10 cellular contexts compared by ENCODE assay signal in genomic region chr20:17662333-17663039, GRCh38. TPM values are rescaled to one million over a fixed set of nuclear protein-coding genes. Genes with fewer than 3 reads are reported as not detected.
DNase-seq lines count a peak whose midpoint lies in the region; ATAC-seq and TF ChIP-seq lines count a peak whose summit lies in the region.
"Had no signal": no experiment of that assay in that cellular context is flagged by ENCODE, and none has a peak within 500 bp of the region (broad histone marks: within the 10 kb centered on the region; RNA-seq: fewer than 3 reads in every experiment).

No MANE protein-coding gene starts in this region.

- H3K9me3 Mint-ChIP-seq in activated T-cell treated with anti-CD3 and anti-CD28 coated beads, Interleukin-2, amount 50 U/mL, for 24 hours, result no peaks in the 10 kb centered on the region

- peaks cover 17% of the 10 kb centered on the region for H3K36me3 Mint-ChIP-seq in activated T-cell treated with anti-CD3 and anti-CD28 coated beads, Interleukin-2, amount 50 U/mL, for 24 hours (ENCODE audit: low read depth)

- H3K9ac ChIP-seq in mucosa of rectum (ENCODE audit: low read depth in 1 of 2, low read length in 2 of 2), result no peak overlapping the region

- ATAC-seq in body of pancreas (peak; percentile 78), HG02981 (IDR thresholded peaks at IDR 0.05; ENCODE audit: unreplicated experiment) (no peak), HG03159 (IDR thresholded peaks at IDR 0.05; ENCODE audit: unreplicated experiment) (no peak)

- H3K4me1 Mint-ChIP-seq in activated T-cell treated with anti-CD3 and anti-CD28 coated beads, Interleukin-2, amount 50 U/mL, for 24 hours (ENCODE audit: low read depth), result peaks cover 46% of the 10 kb centered on the region

- TF ChIP-seq POLR2A in body of pancreas (IDR thresholded peaks at IDR 0.05), result no peak
- no peak for TF ChIP-seq POLR2A in uterus (IDR thresholded peaks at IDR 0.05)

- H3K27me3 ChIP-seq in body of pancreas (no peaks in the 10 kb centered on the region), mucosa of rectum (ENCODE audit: control insufficient read depth in 2 of 2, insufficient read depth in 2 of 2, low read length in 2 of 2) (no peaks in the 10 kb centered on the region), uterus (no peaks in the 10 kb centered on the region)

- H3K9me3 ChIP-seq in body of pancreas (no peaks in the 10 kb centered on the region), mucosa of rectum (ENCODE audit: control insufficient read depth in 2 of 2, low read length in 2 of 2) (no peaks in the 10 kb centered on the region), uterus (no peaks in the 10 kb centered on the region)

- intact Hi-C loops in body of pancreas (cut with DNase I), result no loop called here
- intact Hi-C loops in uterus (cut with DNase I; ENCODE audit: low total_unique reads), result no loop called here

- H3K4me1 ChIP-seq in body of pancreas, result peaks cover 94% of the 10 kb centered on the region
- H3K4me1 ChIP-seq in mucosa of rectum (ENCODE audit: control insufficient read depth in 2 of 2, insufficient read depth in 2 of 2, low read length in 2 of 2), result peaks cover 19 to 24% of the 10 kb centered on the region in 2 donors
- peaks cover 0 to 13% of the 10 kb centered on the region in 2 donors for H3K4me1 ChIP-seq in uterus

- H3K36me3 ChIP-seq in body of pancreas (replicated peaks in 1 of 2; ENCODE audit: insufficient read depth in 1 of 2, low read depth in 2 of 2) (peaks cover 6 to 16% of the 10 kb centered on the region in 2 donors), mucosa of rectum (ENCODE audit: control insufficient read depth in 2 of 2, insufficient read depth in 2 of 2, low read length in 2 of 2) (peaks cover 30 to 35% of the 10 kb centered on the region in 2 donors), uterus (no peaks in the 10 kb centered on the region)

- no peak for TF ChIP-seq CTCF in body of pancreas (IDR thresholded peaks at IDR 0.05)
- no peak for TF ChIP-seq CTCF in uterus (IDR thresholded peaks at IDR 0.05)

- 14 to 26% methylated on average over 8 to 10 of the region's 10 CpGs for WGBS in body of pancreas, 2 donors

- H3K27ac ChIP-seq in body of pancreas (peak overlapping the region; percentile 58 to 77 (median 66)), mucosa of rectum (ENCODE audit: low read depth in 2 of 2, low read length in 2 of 2) (peak overlapping the region; percentile 14 to 39), uterus (peak overlapping the region; percentile 44 to 50)
- H3K27ac ChIP-seq: C4-2B had no signal

- no peaks in the 10 kb centered on the region for H3K27me3 Mint-ChIP-seq in activated T-cell treated with anti-CD3 and anti-CD28 coated beads, Interleukin-2, amount 50 U/mL, for 24 hours

- no peak for DNase-seq in activated T-cell treated with anti-CD3 and anti-CD28 coated beads, Interleukin-2, amount 50 U/mL, for 24 hours
- DNase-seq in activated T-cell treated with anti-CD3 and anti-CD28 coated beads for 4 hours, result no peak
- DNase-seq in body of pancreas, result peak; percentile 65 to 84 (median 77)
- DNase-seq in uterus, result peak; percentile 50 to 52
- no peak for DNase-seq in NCI-H446 (lab: John Stamatoyannopoulos, UW)
- DNase-seq: islet precursor cell had no signal

- H3K27ac Mint-ChIP-seq in activated T-cell treated with anti-CD3 and anti-CD28 coated beads, Interleukin-2, amount 50 U/mL, for 24 hours, result peak overlapping the region; percentile 22

- H3K4me3 Mint-ChIP-seq in activated T-cell treated with anti-CD3 and anti-CD28 coated beads, Interleukin-2, amount 50 U/mL, for 24 hours, result no peak overlapping the region

- H3K4me3 ChIP-seq in body of pancreas (no peak overlapping the region), mucosa of rectum (ENCODE audit: low read length in 2 of 2) (no peak overlapping the region), uterus (no peak overlapping the region)

RNA-seq across cellular contexts. Expression of gene RRBP1, which starts 19.6 kb away (rescaled TPM):
- total RNA-seq in body of pancreas, result 100 to 1,000 TPM; 313 to 511 TPM
- 100 to 1,000 TPM in 2 of 4 donors, 10 to 100 TPM in 2; 13.2 to 172 (median 96.9) TPM for total RNA-seq in uterus

RNA-seq across cellular contexts. Expression of gene BANF2, which starts 37.3 kb away (rescaled TPM):
- total RNA-seq in body of pancreas (1 to 10 TPM in 1 of 2 donors, not detected in 1; 4.0 TPM), uterus (not detected)

Comparison
In these comparisons a context has a peak if more than half of its experiments do, and no peak if none do; other contexts are left out.
1. DNase-seq: peak in body of pancreas (4 of 4) and uterus (2 of 2); none in activated T-cell treated with anti-CD3 and anti-CD28 coated beads, Interleukin-2, amount 50 U/mL, for 24 hours (single experiment), activated T-cell treated with anti-CD3 and anti-CD28 coated beads for 4 hours (single experiment) and NCI-H446 (0 of 2).
2. Peak in every context shown above with its lines, with median percentiles within 50 percentile points of each other: H3K27ac ChIP-seq.